ENCODE assay signal across 8 cellular contexts in genomic region chr11:43920598-43921419, GRCh38. TPM values are rescaled to one million over a fixed set of nuclear protein-coding genes. Genes with fewer than 3 reads are reported as not detected.
DNase-seq lines count a peak whose midpoint lies in the region; ATAC-seq and TF ChIP-seq lines count a peak whose summit lies in the region.

No MANE protein-coding gene starts in this region.

- H3K4me1 ChIP-seq in left lung (peaks cover 17 to 34% of the 10 kb centered on the region in 2 donors), urinary bladder (ENCODE audit: insufficient read depth) (peaks cover 1% of the 10 kb centered on the region)

- H3K36me3 ChIP-seq in left lung: peaks cover 0 to 36% of the 10 kb centered on the region in 2 donors
- no peaks in the 10 kb centered on the region for H3K36me3 ChIP-seq in urinary bladder (ENCODE audit: insufficient read depth)

- no peaks in the 10 kb centered on the region for H3K9me3 Mint-ChIP-seq in activated naive CD4-positive, alpha-beta T cell treated with anti-CD3 and anti-CD28 coated beads, Interleukin-2, amount 50 U/mL, for 24 hours

- peak overlapping the region; percentile 72 for H3K27ac Mint-ChIP-seq in activated naive CD4-positive, alpha-beta T cell treated with anti-CD3 and anti-CD28 coated beads, Interleukin-2, amount 50 U/mL, for 24 hours

- in situ Hi-C loops in astrocyte of the spinal cord (cut with HindIII; ENCODE audit: low sequenced_read_pairs): no loop called here

- peaks cover 7% of the 10 kb centered on the region for H3K36me3 Mint-ChIP-seq in activated naive CD4-positive, alpha-beta T cell treated with anti-CD3 and anti-CD28 coated beads, Interleukin-2, amount 50 U/mL, for 24 hours

- intact Hi-C loops in left lung (cut with DNase I): no loop called here
- intact Hi-C loops in posterior cingulate gyrus (cut with DNase I): no loop called here

- WGBS in urinary bladder: 45% methylated on average over 10 of the region's 10 CpGs

- H3K27me3 Mint-ChIP-seq in activated naive CD4-positive, alpha-beta T cell treated with anti-CD3 and anti-CD28 coated beads, Interleukin-2, amount 50 U/mL, for 24 hours: no peaks in the 10 kb centered on the region

- peak; percentile 89 for ATAC-seq in left lung

- H3K27me3 ChIP-seq in left lung: no peaks in the 10 kb centered on the region

- DNase-seq in activated naive CD4-positive, alpha-beta T cell treated with anti-CD3 and anti-CD28 coated beads, Interleukin-2, amount 50 U/mL, for 16 hours: no peak
- DNase-seq in LoVo (ENCODE audit: low spot score) (peak; percentile 83), astrocyte of the spinal cord (ENCODE audit: low read depth, low spot score) (peak; percentile 99), left lung (no peak), posterior cingulate gyrus (no peak), GF-D8 (lab: John Stamatoyannopoulos, UW) (no peak)

- H3K9me3 ChIP-seq in left lung: no peaks in the 10 kb centered on the region

- no peak overlapping the region for H3K4me3 Mint-ChIP-seq in activated naive CD4-positive, alpha-beta T cell treated with anti-CD3 and anti-CD28 coated beads, Interleukin-2, amount 50 U/mL, for 24 hours

- H3K4me1 Mint-ChIP-seq in activated naive CD4-positive, alpha-beta T cell treated with anti-CD3 and anti-CD28 coated beads, Interleukin-2, amount 50 U/mL, for 24 hours: peaks cover 5% of the 10 kb centered on the region

- H3K4me3 ChIP-seq in astrocyte of the spinal cord (ENCODE audit: low read depth, low read length): no peak overlapping the region
- H3K4me3 ChIP-seq in left lung: no peak overlapping the region
- H3K4me3 ChIP-seq in urinary bladder (ENCODE audit: low read depth, low read length): no peak overlapping the region

- TF ChIP-seq CTCF in astrocyte of the spinal cord (IDR thresholded peaks at IDR 0.05; ENCODE audit: low read depth, low read length): no peak
- TF ChIP-seq CTCF in left lung (IDR thresholded peaks at IDR 0.05): no peak

- H3K27ac ChIP-seq in left lung (peak overlapping the region; percentile 67 to 75), urinary bladder (ENCODE audit: low read depth) (peak overlapping the region; percentile 90)

RNA-seq across cellular contexts. Expression of gene C11orf96, which starts 21.6 kb away (rescaled TPM):
- total RNA-seq in left lung (10 to 100 TPM; 71.0 to 74.2 TPM), urinary bladder (21.4 TPM)
- polyA plus RNA-seq in urinary bladder: 226 TPM

RNA-seq across cellular contexts. Expression of gene ALKBH3, which starts 40.2 kb away (rescaled TPM):
- total RNA-seq in left lung: 10 to 100 TPM; 28.8 to 36.6 TPM
- 30.2 TPM for total RNA-seq in urinary bladder
- polyA plus RNA-seq in urinary bladder: 27.7 TPM

Comparison
In these comparisons a context has a peak if more than half of its experiments do, and no peak if none do; other contexts are left out.
1. DNase-seq: peak in LoVo (single experiment) and astrocyte of the spinal cord (single experiment); none in activated naive CD4-positive, alpha-beta T cell treated with anti-CD3 and anti-CD28 coated beads, Interleukin-2, amount 50 U/mL, for 16 hours (single experiment), left lung (0 of 2), posterior cingulate gyrus (0 of 10) and GF-D8 (single experiment).